ENCODE assay signal across 9 cellular contexts in the genomic region with DNA sequence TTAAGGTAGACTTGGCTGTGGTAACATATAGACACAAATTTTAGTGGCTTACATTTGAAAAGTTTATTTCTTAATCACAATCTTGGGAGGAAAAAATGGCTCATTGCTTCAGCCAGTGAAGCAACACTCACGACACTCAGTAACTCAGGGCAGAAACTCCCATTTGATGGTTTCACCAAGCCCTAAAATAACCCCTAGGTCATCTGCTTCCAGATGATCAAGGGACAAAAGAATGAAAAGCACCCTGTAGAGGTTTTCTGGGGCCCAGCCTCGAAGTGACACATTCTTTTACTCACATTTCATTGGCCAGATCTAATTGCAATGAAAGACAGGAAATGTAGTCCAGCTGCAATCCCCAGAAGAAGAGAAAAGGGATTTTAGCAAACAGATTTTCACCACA.
DNase-seq lines count a peak whose midpoint lies in the region; ATAC-seq and TF ChIP-seq lines count a peak whose summit lies in the region.
"Had no signal": no experiment of that assay in that cellular context is flagged by ENCODE, and none has a peak within 500 bp of the region (broad histone marks: within the 10 kb centered on the region; RNA-seq: fewer than 3 reads in every experiment).

No MANE protein-coding gene starts in this region.

- intact Hi-C loops in left ventricle myocardium superior (cut with micrococcal nuclease) (no loop called here), spleen (cut with DNase I; ENCODE audit: low total_unique reads) (no loop called here)

- WGBS in spleen, 5 donors, result 31 to 47% (median 42%) methylated on average over 2 of the region's 2 CpGs

- TF ChIP-seq POLR2A in spleen (IDR thresholded peaks at IDR 0.05), result no peak

- no peaks in the 10 kb centered on the region for H3K27me3 ChIP-seq in adipocyte (replicated peaks; ENCODE audit: control insufficient read depth, insufficient read depth, low read length)
- no peaks in the 10 kb centered on the region for H3K27me3 ChIP-seq in spleen (replicated peaks in 1 of 7)

- peak overlapping the region in 5 of 8 donors; percentile 7 to 61 (median 44) for H3K27ac ChIP-seq in spleen

- no peaks in the 10 kb centered on the region for H3K4me1 Mint-ChIP-seq in T-helper 17 cell

- peak overlapping the region; percentile 58 for H3K4me3 ChIP-seq in adipocyte (ENCODE audit: low read length)
- no peak overlapping the region for H3K4me3 ChIP-seq in spleen

- H3K4me3 Mint-ChIP-seq in T-helper 17 cell, result no peak overlapping the region

- TF ChIP-seq CTCF in spleen (IDR thresholded peaks at IDR 0.05 in 8 of 11, conservative IDR thresholded peaks at IDR 0.05 in 3 of 11) (no peak), GM10266 (IDR thresholded peaks at IDR 0.05; ENCODE audit: control insufficient read depth, insufficient read depth, low read depth, missing control alignments) (no peak)

- no peaks in the 10 kb centered on the region for H3K36me3 ChIP-seq in adipocyte (ENCODE audit: control insufficient read depth, insufficient read depth, low read length, severe bottlenecking)
- no peaks in the 10 kb centered on the region for H3K36me3 ChIP-seq in spleen

- DNase-seq in H4 (ENCODE audit: low spot score), result peak; percentile 47
- DNase-seq in adipocyte (ENCODE audit: low read depth), result peak; percentile 71
- peak; percentile 23 for DNase-seq in left ventricle myocardium superior
- DNase-seq in spleen, result no peak
- DNase-seq in GM10266 (ENCODE audit: extremely low spot score), result no peak
- DNase-seq in NCI-H146 (lab: John Stamatoyannopoulos, UW), result no peak
- no peak for DNase-seq in islet precursor cell
- DNase-seq in T-helper 17 cell, result no peak
- DNase-seq: effector memory CD4-positive, alpha-beta T cell had no signal

- H3K27me3 Mint-ChIP-seq in T-helper 17 cell, result no peaks in the 10 kb centered on the region

- ATAC-seq in left ventricle myocardium superior, result peak; percentile 87
- ATAC-seq in T-helper 17 cell, result no peak

- H3K36me3 Mint-ChIP-seq in T-helper 17 cell (ENCODE audit: low read depth), result no peaks in the 10 kb centered on the region

- H3K9me3 ChIP-seq in adipocyte (ENCODE audit: control insufficient read depth, low read length), result no peaks in the 10 kb centered on the region
- peaks cover 0 to 15% (median 0%) of the 10 kb centered on the region in 8 donors for H3K9me3 ChIP-seq in spleen
- no peaks in the 10 kb centered on the region for H3K9me3 ChIP-seq in T-helper 17 cell (ENCODE audit: control insufficient read depth, low read length, poor library complexity, severe bottlenecking)

- H3K4me1 ChIP-seq in adipocyte (ENCODE audit: control insufficient read depth, insufficient read depth, low read length) (peaks cover 24% of the 10 kb centered on the region), spleen (no peaks in the 10 kb centered on the region)

- no peak overlapping the region for H3K27ac Mint-ChIP-seq in T-helper 17 cell

- peak overlapping the region; percentile 73 for H3K9ac ChIP-seq in adipocyte (ENCODE audit: low read length)

Comparison
In these comparisons a context has a peak if more than half of its experiments do, and no peak if none do; other contexts are left out.
1. DNase-seq: peak in H4 (single experiment), adipocyte (single experiment) and left ventricle myocardium superior (single experiment); none in spleen (single experiment), GM10266 (single experiment), NCI-H146 (single experiment), islet precursor cell (single experiment) and T-helper 17 cell (0 of 3).